Comparison of ENCODE assay signal across 8 cellular contexts in the genomic region with DNA sequence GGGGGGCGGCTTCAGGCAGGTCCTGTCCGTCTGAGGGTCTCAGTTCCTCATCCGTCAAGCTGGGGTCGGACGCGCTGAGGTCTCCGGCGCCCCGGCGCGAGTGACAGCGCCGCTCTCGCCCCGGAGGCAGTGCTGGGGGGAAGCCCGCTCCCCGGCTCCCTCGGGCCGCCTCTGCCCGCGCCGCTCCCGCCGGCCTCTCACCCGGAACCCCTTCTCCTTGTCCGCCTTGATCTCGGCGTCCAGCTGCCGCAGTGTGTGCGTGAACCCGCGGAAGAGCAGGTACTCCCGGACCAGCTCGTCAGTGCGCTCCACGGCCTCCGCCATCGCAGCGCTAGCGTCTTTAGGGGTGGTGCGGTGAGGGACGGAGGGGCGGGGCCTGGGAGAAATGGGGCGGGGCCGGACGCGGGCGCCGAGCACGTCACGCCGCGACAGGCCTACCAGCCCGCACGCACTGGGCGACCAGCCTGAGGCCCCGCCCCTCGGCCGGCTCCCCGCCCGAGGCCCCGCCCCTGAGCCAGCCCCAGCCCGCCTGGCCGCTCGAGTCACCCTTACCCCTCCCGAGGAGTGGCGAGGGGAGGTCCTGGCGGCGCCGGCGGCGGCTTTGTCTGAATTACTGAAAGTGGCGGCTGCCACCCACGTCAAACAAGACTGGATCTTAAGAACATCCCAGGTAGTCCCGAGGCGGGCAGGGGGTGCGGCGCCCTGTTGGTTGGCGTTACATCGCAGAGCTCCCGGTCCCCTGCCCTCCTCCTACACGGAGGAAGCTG. TPM values are rescaled to one million over a fixed set of nuclear protein-coding genes. Genes with fewer than 3 reads are reported as not detected.
DNase-seq lines count a peak whose midpoint lies in the region; ATAC-seq and TF ChIP-seq lines count a peak whose summit lies in the region.

A gene (minus strand): TSS at position 348 of the 767 bp plus-strand sequence. CDS start 24 bp downstream, at position 324.

- peak within 1 kb of the TSS; percentile 87 to 99 (median 93) for H3K4me2 ChIP-seq in BLaER1 treated with 17β-estradiol and CSF1 and Interleukin-3, amounts not matched to agents 10 nM and 100 nM

- H3K27me3 ChIP-seq in BLaER1 treated with 17β-estradiol and CSF1 and Interleukin-3, amounts not matched to agents 10 nM and 100 nM: peaks cover 0 to 15% (median 0%) of the 10 kb centered on the region in 11 experiments; a peak in 4 of 22 replicates

- peak; percentile 92 for ATAC-seq in GM19328 (IDR thresholded peaks at IDR 0.05; ENCODE audit: unreplicated experiment)
- ATAC-seq in HG03469 (IDR thresholded peaks at IDR 0.05; ENCODE audit: unreplicated experiment): peak; percentile 63
- ATAC-seq in left colon: peak; percentile 98

- intact Hi-C loops in left colon (cut with DNase I, micrococcal nuclease): no loop called here

- no peak for TF ChIP-seq CTCF in choroid plexus epithelial cell (conservative IDR thresholded peaks at IDR 0.05; ENCODE audit: low read depth, low read length)

- peaks cover 43 to 50% (median 48%) of the 10 kb centered on the region in 10 experiments for H3K4me1 ChIP-seq in BLaER1 treated with 17β-estradiol and CSF1 and Interleukin-3, amounts not matched to agents 10 nM and 100 nM

- peak within 1 kb of the TSS; percentile 78 to 95 (median 87) for H3K9ac ChIP-seq in BLaER1 treated with 17β-estradiol and CSF1 and Interleukin-3, amounts not matched to agents 10 nM and 100 nM

- H3K36me3 ChIP-seq in BLaER1 treated with 17β-estradiol and CSF1 and Interleukin-3, amounts not matched to agents 10 nM and 100 nM: no peaks in the 10 kb centered on the region

- H4K20me1 ChIP-seq in BLaER1 treated with 17β-estradiol and CSF1 and Interleukin-3, amounts not matched to agents 10 nM and 100 nM: peaks cover 0 to 16% (median 0%) of the 10 kb centered on the region in 11 experiments; a peak in 1 of 22 replicates

- DNase-seq in NCI-H524 treated with DMSO at 0.1 percent for 48 hours (lab: John Stamatoyannopoulos, UW): peak; percentile 66
- DNase-seq in activated CD4-positive, alpha-beta T cell treated with anti-CD3 and anti-CD28 coated beads for 4 hours: peak; percentile 95 to 97
- peak; percentile 92 for DNase-seq in choroid plexus epithelial cell (ENCODE audit: low read depth)
- DNase-seq in left colon: peak; percentile 93 to 97
- peak; percentile 95 for DNase-seq in stimulated activated CD4-positive, alpha-beta T cell treated with anti-CD3 and anti-CD28 coated beads, Interleukin-1b, Interleukin-23, amount 100 ng/mL, for 48 hours

- peak within 1 kb of the TSS; percentile 71 to 94 (median 82) for H3K4me3 ChIP-seq in BLaER1 treated with 17β-estradiol and CSF1 and Interleukin-3, amounts not matched to agents 10 nM and 100 nM
- H3K4me3 ChIP-seq in choroid plexus epithelial cell (ENCODE audit: low read depth, low read length): peak within 1 kb of the TSS; percentile 94

- peak within 1 kb of the TSS; percentile 69 to 90 (median 82) for H3K27ac ChIP-seq in BLaER1 treated with 17β-estradiol and CSF1 and Interleukin-3, amounts not matched to agents 10 nM and 100 nM

- no peaks in the 10 kb centered on the region for H3K9me3 ChIP-seq in BLaER1 treated with 17β-estradiol and CSF1 and Interleukin-3, amounts not matched to agents 10 nM and 100 nM (replicated peaks in 1 of 11)

RNA-seq across cellular contexts. Expression of the gene that starts here (rescaled TPM):
- 1 to 10 TPM; 6.3 to 8.8 TPM for total RNA-seq in left colon

Comparison
In these comparisons a context has a peak if more than half of its experiments do, and no peak if none do; other contexts are left out.
1. Peak in every context shown above with its lines: DNase-seq, ATAC-seq, H3K4me3 ChIP-seq and H3K27ac ChIP-seq.